17 cellular contexts compared by ENCODE assay signal in the genomic region with DNA sequence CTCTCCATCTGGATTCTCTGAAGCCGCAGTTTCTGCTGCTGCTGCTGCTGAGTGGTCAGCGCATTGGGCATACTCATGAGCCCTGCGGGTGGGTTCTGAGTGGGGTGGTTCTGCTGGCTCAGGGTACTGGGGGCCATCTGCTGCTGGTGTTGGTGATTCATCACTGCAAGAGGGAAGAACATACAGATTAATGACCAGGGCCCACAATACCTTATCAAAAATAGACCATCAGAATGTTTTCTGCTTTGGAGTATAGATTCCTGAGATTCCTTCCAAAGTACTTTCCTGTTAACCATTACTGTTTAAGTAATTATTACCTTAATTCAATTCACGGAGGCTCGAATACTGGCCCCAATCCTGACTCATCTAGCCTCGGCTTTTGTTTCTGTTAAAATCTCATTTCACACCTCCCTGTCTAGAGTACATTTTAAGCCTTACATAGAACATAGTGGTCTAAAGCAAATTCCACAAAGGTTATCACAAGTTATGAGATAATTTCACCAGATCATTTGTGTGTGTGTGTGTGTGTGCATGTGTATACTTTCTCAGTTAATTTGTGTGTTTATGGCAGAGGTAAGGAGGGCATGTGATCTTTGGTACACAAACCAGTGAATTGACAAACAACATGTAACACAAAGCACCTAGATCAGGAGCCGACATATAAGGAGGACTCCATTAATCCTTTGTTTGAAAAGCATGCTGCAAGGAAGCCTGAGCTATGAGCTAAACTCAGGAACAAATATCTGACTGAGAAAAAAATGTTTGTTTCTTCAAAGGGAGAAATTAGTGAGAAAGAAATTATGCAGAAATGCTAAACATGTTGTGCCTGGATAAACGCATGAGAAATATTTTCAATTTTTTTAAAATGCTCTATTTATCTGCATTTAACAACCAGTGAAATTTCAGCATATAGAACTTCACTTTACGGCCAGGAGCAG.
DNase-seq lines count a peak whose midpoint lies in the region; ATAC-seq, FAIRE-seq and TF ChIP-seq lines count a peak whose summit lies in the region.
"Had no signal": no experiment of that assay in that cellular context is flagged by ENCODE, and none has a peak within 500 bp of the region (broad histone marks: within the 10 kb centered on the region; RNA-seq: fewer than 3 reads in every experiment).

No MANE protein-coding gene starts in this region.

- H3K27ac ChIP-seq in gastroesophageal sphincter: peak overlapping the region in 3 of 4 donors; percentile 20 to 56 (median 43)
- H3K27ac ChIP-seq in pancreas: peak overlapping the region; percentile 27 to 73 (median 50)

- WGBS in gastroesophageal sphincter (ENCODE audit: low coverage in 1 of 2), 2 donors: 63 to 70% methylated on average over 6 to 9 of the region's 9 CpGs
- WGBS in pancreas, 2 donors: 66 to 67% methylated on average over 9 of the region's 9 CpGs

- no peak for TF ChIP-seq EP300 in gastroesophageal sphincter (IDR thresholded peaks at IDR 0.05)

- no peaks in the 10 kb centered on the region for H3K27me3 ChIP-seq in gastroesophageal sphincter
- H3K27me3 ChIP-seq in pancreas: no peaks in the 10 kb centered on the region

- ATAC-seq in gastroesophageal sphincter (no peak), pancreas (peak; percentile 49 to 82 (median 78)), HG03439 (IDR thresholded peaks at IDR 0.05; ENCODE audit: unreplicated experiment) (no peak)
- ATAC-seq: activated T-helper 17 cell treated with anti-CD3 and anti-CD28 coated beads, Interleukin-2, amount 50 U/mL, for 72 hours; K562; natural killer cell had no signal

- H3K4me3 ChIP-seq in gastroesophageal sphincter (no peak overlapping the region), pancreas (peak overlapping the region in 2 of 4 donors; percentile 12 to 28)
- H3K4me3 ChIP-seq: K562 had no signal

- H3K4me1 ChIP-seq in gastroesophageal sphincter: peaks cover 8 to 87% (median 11%) of the 10 kb centered on the region in 3 donors
- peaks cover 2 to 7% (median 3%) of the 10 kb centered on the region in 3 donors for H3K4me1 ChIP-seq in pancreas

- H3K9me3 ChIP-seq in gastroesophageal sphincter (no peaks in the 10 kb centered on the region), pancreas (no peaks in the 10 kb centered on the region)

- peaks cover 0 to 14% of the 10 kb centered on the region in 2 donors for H3K36me3 ChIP-seq in gastroesophageal sphincter
- H3K36me3 ChIP-seq in pancreas: peaks cover 0 to 6% (median 0%) of the 10 kb centered on the region in 3 donors

- intact Hi-C loops in pancreas (cut with DNase I): no loop called here

- no peak for TF ChIP-seq POLR2A in gastroesophageal sphincter (IDR thresholded peaks at IDR 0.05)

- TF ChIP-seq CTCF in gastroesophageal sphincter (IDR thresholded peaks at IDR 0.05): no peak
- no peak for TF ChIP-seq CTCF in pancreas (IDR thresholded peaks at IDR 0.05)
- TF ChIP-seq CTCF in GM20000 (IDR thresholded peaks at IDR 0.05; ENCODE audit: extremely low read depth, missing control alignments): no peak

- DNase-seq in DMS53 treated with DMSO at 0.1 percent for 48 hours (lab: John Stamatoyannopoulos, UW; ENCODE audit: unreplicated experiment): peak; percentile 1
- DNase-seq in NCI-H226: peak; percentile 87
- peak in 2 of 6 donors; percentile 10 to 31 for DNase-seq in pancreas
- no peak for DNase-seq in effector CD8-positive, alpha-beta T cell (lab: John Stamatoyannopoulos, UW)
- no peak for DNase-seq in GM20000 (ENCODE audit: low spot score)
- DNase-seq in NCI-H345 treated with DMSO at 0.1 percent for 48 hours (lab: John Stamatoyannopoulos, UW; ENCODE audit: unreplicated experiment): no peak
- DNase-seq: activated CD4-positive, alpha-beta T cell treated with anti-CD3 and anti-CD28 coated beads for 48 hours; CD4-positive, CD25-positive, alpha-beta regulatory T cell; GOT3; natural killer cell; NCI-H187; stimulated activated CD4-positive, alpha-beta T cell treated with anti-CD3 and anti-CD28 coated beads, Interleukin-12 subunit alpha, Interleukin-12 subunit beta, amount 100 ng/mL, for 4 hours; T-helper 1 cell had no signal

- FAIRE-seq in pancreas (lab: Jason Lieb, UNC): no peak
- FAIRE-seq: K562 had no signal

Comparison
In these comparisons a context has a peak if more than half of its experiments do, and no peak if none do; other contexts are left out.
1. DNase-seq: peak in DMS53 treated with DMSO at 0.1 percent for 48 hours (single experiment) and NCI-H226 (single experiment); none in effector CD8-positive, alpha-beta T cell (single experiment), GM20000 (single experiment) and NCI-H345 treated with DMSO at 0.1 percent for 48 hours (single experiment).
2. ATAC-seq: peak in pancreas (4 of 4); none in gastroesophageal sphincter (single experiment) and HG03439 (single experiment).